In genomic region chr21:41801256-41801655, GRCh38 we compare ENCODE assay signal across 15 cellular contexts. TPM values are rescaled to one million over a fixed set of nuclear protein-coding genes. Genes with fewer than 3 reads are reported as not detected.
A peak's percentile ranks its signal among the peaks of the same experiment; 100 is the strongest.
DNase-seq lines count a peak whose midpoint lies in the region; ATAC-seq and TF ChIP-seq lines count a peak whose summit lies in the region.
"Had no signal": no experiment of that assay in that cellular context is flagged by ENCODE, and none has a peak within 500 bp of the region (broad histone marks: within the 10 kb centered on the region; RNA-seq: fewer than 3 reads in every experiment).

No MANE protein-coding gene starts in this region.

- intact Hi-C loops in CD14-positive monocyte (cut with micrococcal nuclease): no loop called here
- intact Hi-C loops in dendritic cell treated with granulocyte-macrophage colony-stimulating factor and Interleukin-4, amounts not matched to agents 40 ng/mL and 50 ng/mL, for 4 days (cut with micrococcal nuclease): no loop called here
- intact Hi-C loops in right lobe of liver (cut with DNase I): no loop called here

- no peaks in the 10 kb centered on the region for H3K36me3 ChIP-seq in right lobe of liver
- peaks cover 20 to 29% of the 10 kb centered on the region in 2 experiments for H3K36me3 ChIP-seq in trophoblast cell (ENCODE audit: control insufficient read depth in 1 of 2, insufficient read depth in 2 of 2, low read length in 2 of 2)

- no peak overlapping the region for H3K4me2 ChIP-seq in trophoblast cell (ENCODE audit: low read length)

- H2BK5ac ChIP-seq in trophoblast cell (ENCODE audit: low read depth, low read length, poor library complexity): no peak overlapping the region

- no peak overlapping the region for H3K18ac ChIP-seq in trophoblast cell (ENCODE audit: low read length)

- peak overlapping the region in 1 of 2 donors; percentile 81 for H3K4me3 Mint-ChIP-seq in CD14-positive monocyte
- H3K4me3 Mint-ChIP-seq in dendritic cell treated with granulocyte-macrophage colony-stimulating factor and Interleukin-4, amounts not matched to agents 40 ng/mL and 50 ng/mL, for 4 days: no peak overlapping the region
- H3K4me3 Mint-ChIP-seq: CD8-positive, alpha-beta memory T cell had no signal

- no peak overlapping the region for H3K14ac ChIP-seq in trophoblast cell (ENCODE audit: low read length)

- no peak overlapping the region for H2AK5ac ChIP-seq in trophoblast cell (ENCODE audit: low read length)

- no peak overlapping the region for H2AFZ ChIP-seq in trophoblast cell (ENCODE audit: insufficient read depth, low read length, poor library complexity)

- H3K4ac ChIP-seq in trophoblast cell (ENCODE audit: low read depth, low read length): no peak overlapping the region

- no peak overlapping the region for H2BK120ac ChIP-seq in trophoblast cell (ENCODE audit: insufficient read depth, low read length, poor library complexity)

- no peaks in the 10 kb centered on the region for H3K79me2 ChIP-seq in trophoblast cell (ENCODE audit: control insufficient read depth, insufficient read depth, low read length, poor library complexity)

- H3K36me3 Mint-ChIP-seq in CD14-positive monocyte: peaks cover 50 to 52% of the 10 kb centered on the region in 2 donors
- peaks cover 66% of the 10 kb centered on the region for H3K36me3 Mint-ChIP-seq in dendritic cell treated with granulocyte-macrophage colony-stimulating factor and Interleukin-4, amounts not matched to agents 40 ng/mL and 50 ng/mL, for 4 days (ENCODE audit: low read depth)

- H3K9me3 Mint-ChIP-seq in CD14-positive monocyte: peaks cover 0 to 3% (median 0%) of the 10 kb centered on the region in 7 donors
- H3K9me3 Mint-ChIP-seq in dendritic cell treated with granulocyte-macrophage colony-stimulating factor and Interleukin-4, amounts not matched to agents 40 ng/mL and 50 ng/mL, for 4 days: peaks cover under 1% of the 10 kb centered on the region
- H3K9me3 Mint-ChIP-seq: CD8-positive, alpha-beta memory T cell had no signal

- TF ChIP-seq CTCF in CD14-positive monocyte (IDR thresholded peaks at IDR 0.05) (no peak), right lobe of liver (IDR thresholded peaks at IDR 0.05) (no peak), foreskin fibroblast (IDR thresholded peaks at IDR 0.05; ENCODE audit: low read depth, low read length) (no peak)

- 80% methylated on average over 16 of the region's 24 CpGs for WGBS in right lobe of liver (ENCODE audit: insufficient coverage, low coverage, low lambda C conversion rate, missing lambda C conversion rate)
- no CpG with 5 or more reads among the region's 24 CpGs for WGBS in trophoblast cell (ENCODE audit: extremely low coverage, insufficient coverage, insufficient read length)

- DNase-seq in CD14-positive monocyte (ENCODE audit: low spot score): no peak
- no peak for DNase-seq in right lobe of liver
- DNase-seq in trophoblast cell: peak; percentile 61 to 77
- no peak for DNase-seq in foreskin fibroblast
- no peak for DNase-seq in superior temporal gyrus (ENCODE audit: extremely low spot score)
- DNase-seq in GF-D8 (lab: John Stamatoyannopoulos, UW): no peak
- no peak for DNase-seq in NCI-H1930 (lab: John Stamatoyannopoulos, UW)
- DNase-seq: ACHN; Caco-2; CD8-positive, alpha-beta memory T cell; DND-41; GDM1; HCEC 1CT had no signal

- H3K27ac Mint-ChIP-seq in CD14-positive monocyte: peak overlapping the region in 6 of 7 donors; percentile 73 to 92 (median 86)
- H3K27ac Mint-ChIP-seq in dendritic cell treated with granulocyte-macrophage colony-stimulating factor and Interleukin-4, amounts not matched to agents 40 ng/mL and 50 ng/mL, for 4 days: peak overlapping the region; percentile 66
- H3K27ac Mint-ChIP-seq: CD8-positive, alpha-beta memory T cell had no signal

- H3K27ac ChIP-seq in right lobe of liver: no peak overlapping the region
- H3K27ac ChIP-seq in trophoblast cell (ENCODE audit: low read depth, low read length): no peak overlapping the region
- H3K27ac ChIP-seq: C4-2B had no signal

- no peak overlapping the region for H3K9ac ChIP-seq in trophoblast cell (ENCODE audit: low read length)

- peaks cover 21% of the 10 kb centered on the region for H3K4me1 Mint-ChIP-seq in CD14-positive monocyte
- peaks cover 24% of the 10 kb centered on the region for H3K4me1 Mint-ChIP-seq in dendritic cell treated with granulocyte-macrophage colony-stimulating factor and Interleukin-4, amounts not matched to agents 40 ng/mL and 50 ng/mL, for 4 days (ENCODE audit: low read depth)
- H3K4me1 Mint-ChIP-seq: CD8-positive, alpha-beta memory T cell had no signal

- H3K9me3 ChIP-seq in right lobe of liver (no peaks in the 10 kb centered on the region), trophoblast cell (ENCODE audit: insufficient read depth, low read depth, low read length) (no peaks in the 10 kb centered on the region)
- H3K9me3 ChIP-seq: Caco-2 had no signal

- ATAC-seq in right lobe of liver: peak; percentile 23 to 63 (median 56)

- no peak overlapping the region for H4K12ac ChIP-seq in trophoblast cell (ENCODE audit: low read depth, low read length)

- H3K23ac ChIP-seq in trophoblast cell (ENCODE audit: low read length): no peak overlapping the region

- no peak overlapping the region for H3K4me3 ChIP-seq in right lobe of liver
- no peak overlapping the region for H3K4me3 ChIP-seq in trophoblast cell (ENCODE audit: low read depth, low read length)
- no peak overlapping the region for H3K4me3 ChIP-seq in foreskin fibroblast (ENCODE audit: low read depth in 1 of 2, low read length in 2 of 2)

- no peak overlapping the region for H4K8ac ChIP-seq in trophoblast cell (ENCODE audit: low read depth, low read length)

- TF ChIP-seq POLR2A in right lobe of liver (IDR thresholded peaks at IDR 0.05): no peak

- no peaks in the 10 kb centered on the region for H3K79me1 ChIP-seq in trophoblast cell (ENCODE audit: low read length)

- peaks cover 0 to 3% (median 2%) of the 10 kb centered on the region in 3 donors for H3K27me3 Mint-ChIP-seq in CD14-positive monocyte (ENCODE audit: low read depth in 3 of 3)
- no peaks in the 10 kb centered on the region for H3K27me3 Mint-ChIP-seq in dendritic cell treated with granulocyte-macrophage colony-stimulating factor and Interleukin-4, amounts not matched to agents 40 ng/mL and 50 ng/mL, for 4 days
- H3K27me3 Mint-ChIP-seq: CD8-positive, alpha-beta memory T cell had no signal

- no peaks in the 10 kb centered on the region for H3K27me3 ChIP-seq in right lobe of liver
- H3K27me3 ChIP-seq in trophoblast cell (ENCODE audit: insufficient read depth, low read length): no peaks in the 10 kb centered on the region

- no peak overlapping the region for H2BK12ac ChIP-seq in trophoblast cell (ENCODE audit: low read length)

- no peak overlapping the region for H4K91ac ChIP-seq in trophoblast cell (ENCODE audit: low read depth, low read length)

- H3K4me1 ChIP-seq in right lobe of liver (no peaks in the 10 kb centered on the region), trophoblast cell (ENCODE audit: control insufficient read depth in 1 of 2, insufficient read depth in 2 of 2, low read length in 2 of 2) (peaks cover 5% of the 10 kb centered on the region in 2 experiments)
- H3K4me1 ChIP-seq: Caco-2 had no signal

RNA-seq across cellular contexts. Expression of gene RIPK4, which starts 34.4 kb away (rescaled TPM):
- polyA plus RNA-seq in CD14-positive monocyte: under 1 TPM in 1 of 2 donors, not detected in 1; 0.09 TPM
- 10 to 100 TPM in 5 of 6 experiments, 1 to 10 TPM in 1; 6.7 to 18.7 (median 12.7) TPM for total RNA-seq in right lobe of liver
- polyA plus RNA-seq in trophoblast cell (2013): 2.6 and 2.7 TPM in 2 replicates
- polyA plus RNA-seq: CD8-positive, alpha-beta memory T cell had no signal

Comparison
In these comparisons a context has a peak if more than half of its experiments do, and no peak if none do; other contexts are left out.
1. DNase-seq: peak in trophoblast cell (2 of 2); none in CD14-positive monocyte (single experiment), right lobe of liver (0 of 3), foreskin fibroblast (0 of 2), superior temporal gyrus (single experiment), GF-D8 (single experiment) and NCI-H1930 (0 of 2).